In the genomic region with DNA sequence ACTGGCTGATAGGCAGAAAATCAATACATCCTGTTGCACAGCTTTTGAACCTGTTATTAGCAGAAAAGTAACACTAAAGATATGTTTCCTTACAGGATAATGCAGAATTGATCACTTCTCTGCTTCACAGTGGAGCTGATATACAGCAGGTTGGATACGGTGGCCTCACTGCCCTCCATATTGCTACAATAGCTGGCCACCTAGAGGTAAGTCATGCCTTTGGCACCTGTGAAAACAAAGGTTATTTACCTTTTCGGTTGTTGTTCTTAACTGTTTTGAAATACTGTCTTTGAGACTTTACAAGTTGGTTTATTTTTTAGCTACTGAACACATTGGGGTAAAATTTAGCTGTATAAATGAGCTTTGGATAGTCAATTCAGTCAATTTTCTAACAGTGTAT, we compare ENCODE assay signal across 26 cellular contexts. TPM values are rescaled to one million over a fixed set of nuclear protein-coding genes. Genes with fewer than 3 reads are reported as not detected.
DNase-seq lines count a peak whose midpoint lies in the region; ATAC-seq and TF ChIP-seq lines count a peak whose summit lies in the region.
"Had no signal": no experiment of that assay in that cellular context is flagged by ENCODE, and none has a peak within 500 bp of the region (broad histone marks: within the 10 kb centered on the region; RNA-seq: fewer than 3 reads in every experiment).

No MANE protein-coding gene starts in this region.

- H3K27me3 ChIP-seq in endodermal cell (ENCODE audit: control insufficient read depth, insufficient read depth, low read length, poor library complexity, severe bottlenecking) (no peaks in the 10 kb centered on the region), transverse colon (no peaks in the 10 kb centered on the region)
- H3K27me3 ChIP-seq: SJCRH30 had no signal

- peak; percentile 75 for TF ChIP-seq CTCF in endodermal cell (conservative IDR thresholded peaks at IDR 0.05)
- peak; percentile 24 for TF ChIP-seq CTCF in neural crest cell (conservative IDR thresholded peaks at IDR 0.05)
- TF ChIP-seq CTCF in transverse colon (IDR thresholded peaks at IDR 0.05), result no peak

- no peak for TF ChIP-seq EP300 in transverse colon (IDR thresholded peaks at IDR 0.05; ENCODE audit: low read depth)

- H3K36me3 ChIP-seq in endodermal cell (ENCODE audit: control insufficient read depth, insufficient read depth, low read length) (no peaks in the 10 kb centered on the region), transverse colon (no peaks in the 10 kb centered on the region)
- H3K36me3 ChIP-seq: SJCRH30 had no signal

- ATAC-seq in GM19035 (IDR thresholded peaks at IDR 0.05; ENCODE audit: unreplicated experiment), result no peak

- 82 to 91% methylated on average over 2 of the region's 2 CpGs for WGBS in endodermal cell (ENCODE audit: insufficient coverage in 1 of 2, insufficient read length in 1 of 2), 2 experiments
- WGBS in transverse colon (ENCODE audit: low coverage in 1 of 2), 2 donors, result 77% methylated on average over 2 of the region's 2 CpGs

- H3K36me3 Mint-ChIP-seq in endodermal cell (ENCODE audit: low read depth) (no peaks in the 10 kb centered on the region), neural crest cell (ENCODE audit: low read depth) (no peaks in the 10 kb centered on the region)
- H3K36me3 Mint-ChIP-seq: CD8-positive, alpha-beta memory T cell had no signal

- H3K27ac ChIP-seq in endodermal cell (ENCODE audit: low read depth, low read length) (no peak overlapping the region), transverse colon (no peak overlapping the region)
- H3K27ac ChIP-seq: HL-60, SJCRH30 had no signal

- no peak overlapping the region for H3K4me3 ChIP-seq in endodermal cell (ENCODE audit: low read length)
- H3K4me3 ChIP-seq in transverse colon, result no peak overlapping the region
- H3K4me3 ChIP-seq: SJCRH30 had no signal

- no peaks in the 10 kb centered on the region for H3K9me3 ChIP-seq in endodermal cell (ENCODE audit: control insufficient read depth, low read length)
- H3K9me3 ChIP-seq in transverse colon, result no peaks in the 10 kb centered on the region
- H3K9me3 ChIP-seq: SJCRH30 had no signal

- TF ChIP-seq POLR2A in transverse colon (IDR thresholded peaks at IDR 0.05), result no peak

- H3K9ac ChIP-seq in endodermal cell (ENCODE audit: extremely low read depth, low read length, poor library complexity, severe bottlenecking), result no peak overlapping the region

- in situ Hi-C loops in transverse colon (cut with MboI; ENCODE audit: low pct_ligation_motif_present in 1 of 4, low pct_unique_long_range_greater_than_20kb in 1 of 4, low sequenced_read_pairs in 3 of 4), result no loop called here

- H3K27ac Mint-ChIP-seq in endodermal cell (no peak overlapping the region), neural crest cell (ENCODE audit: unreplicated experiment) (no peak overlapping the region)
- H3K27ac Mint-ChIP-seq: CD8-positive, alpha-beta memory T cell had no signal

- H3K27me3 Mint-ChIP-seq in endodermal cell (ENCODE audit: insufficient read depth), result no peaks in the 10 kb centered on the region
- H3K27me3 Mint-ChIP-seq in neural crest cell (ENCODE audit: low read depth), result no peaks in the 10 kb centered on the region

- intact Hi-C loops in transverse colon (cut with DNase I; ENCODE audit: low total_unique reads), result no loop called here

- H3K4me1 Mint-ChIP-seq in endodermal cell (peaks cover 3% of the 10 kb centered on the region), neural crest cell (peaks cover 3% of the 10 kb centered on the region)
- H3K4me1 Mint-ChIP-seq: CD8-positive, alpha-beta memory T cell had no signal

- DNase-seq in NCI-H748 (lab: John Stamatoyannopoulos, UW; ENCODE audit: unreplicated experiment) (peak; percentile 27), NCI-H748 treated with DMSO at 0.1 percent for 48 hours (lab: John Stamatoyannopoulos, UW) (no peak), NCI-H146 treated with DMSO at 0.1 percent for 48 hours (lab: John Stamatoyannopoulos, UW; ENCODE audit: unreplicated experiment) (peak; percentile 10), endodermal cell (peak; percentile 50), neural crest cell (ENCODE audit: low read depth, low spot score) (no peak), DMS 273 treated with DMSO at 0.1 percent for 48 hours (lab: John Stamatoyannopoulos, UW) (no peak), transverse colon (no peak)
- DNase-seq: AML-193; C1 segment of cervical spinal cord; Calu3; CD8-positive, alpha-beta memory T cell; EL; GF-D8; H7; KBM-7; NCI-H1092 treated with DMSO at 0.1 percent for 48 hours; NCI-H1436 treated with DMSO at 0.1 percent for 48 hours; NCI-H2081 treated with DMSO at 0.1 percent for 48 hours; NCI-H2171 treated with DMSO at 0.1 percent for 48 hours; NCI-H774; SJCRH30 had no signal

- H3K9me3 Mint-ChIP-seq in endodermal cell (no peaks in the 10 kb centered on the region), neural crest cell (peaks cover 4% of the 10 kb centered on the region)
- H3K9me3 Mint-ChIP-seq: CD8-positive, alpha-beta memory T cell had no signal

- no peaks in the 10 kb centered on the region for H3K4me1 ChIP-seq in endodermal cell (ENCODE audit: control insufficient read depth, insufficient read depth, low read length)
- H3K4me1 ChIP-seq in transverse colon, result no peaks in the 10 kb centered on the region
- H3K4me1 ChIP-seq: SJCRH30 had no signal

- H3K4me3 Mint-ChIP-seq in endodermal cell, result no peak overlapping the region
- H3K4me3 Mint-ChIP-seq in neural crest cell, result no peak overlapping the region
- H3K4me3 Mint-ChIP-seq: CD8-positive, alpha-beta memory T cell had no signal

RNA-seq across cellular contexts. Expression of a gene that starts 36.3 kb away (rescaled TPM):
- total RNA-seq in endodermal cell, result 1 to 10 TPM in 1 of 2 donors, not detected in 1; 1.1 TPM
- polyA plus RNA-seq in endodermal cell (2013, experiment 1 of 2), result 1.4 TPM
- polyA plus RNA-seq in endodermal cell (2013, experiment 2 of 2), result 1.1 TPM
- total RNA-seq in neural crest cell, result 1.3 and 1.4 TPM in 2 replicates
- total RNA-seq in transverse colon, result 10 to 100 TPM in 1 of 4 donors, 1 to 10 TPM in 1, under 1 TPM in 1, not detected in 1; 0.95 to 14.2 (median 2.9) TPM
- total RNA-seq: A172; Calu3; CD8-positive, alpha-beta memory T cell; H7; HT-29; OCI-LY7; SJCRH30 had no signal

Comparison
In these comparisons a context has a peak if more than half of its experiments do, and no peak if none do; other contexts are left out.
1. DNase-seq: peak in NCI-H748 (single experiment), NCI-H146 treated with DMSO at 0.1 percent for 48 hours (single experiment) and endodermal cell (single experiment); none in NCI-H748 treated with DMSO at 0.1 percent for 48 hours (single experiment), neural crest cell (single experiment), DMS 273 treated with DMSO at 0.1 percent for 48 hours (single experiment) and transverse colon (single experiment).
2. CTCF ChIP-seq: peak in endodermal cell (single experiment) and neural crest cell (single experiment); none in transverse colon (0 of 5).